1 cellular context compared by ENCODE assay signal in genomic region chr11:7514099-7514725, GRCh38.
A peak's percentile ranks its signal among the peaks of the same experiment; 100 is the strongest.
TF ChIP-seq lines count a peak whose summit lies in the region.

No MANE protein-coding gene starts in this region.

TF ChIP-seq in HepG2, 621 proteins besides CTCF, POLR2A, EP300 and RAD21 (continued from another document and continues in another):
- TF ChIP-seq ZBTB10 (CRISPR knock-in tag; IDR thresholded peaks at IDR 0.05; ENCODE audit: borderline replicate concordance) = no peak
- TF ChIP-seq RBFOX2 (IDR thresholded peaks at IDR 0.05; ENCODE audit: low read depth, low read length) = peak; percentile 5; the same call in 1 of the 2 replicates
- TF ChIP-seq ETV5 (CRISPR knock-in tag; IDR thresholded peaks at IDR 0.05; ENCODE audit: borderline replicate concordance) = 0 out of 2 replicates have a peak, but pooled peaks have one; percentile 22
- peak; percentile 78; the same call in 1 of the 2 replicates for TF ChIP-seq HINFP (CRISPR knock-in tag; IDR thresholded peaks at IDR 0.05; ENCODE audit: low read depth)
- 0 out of 2 replicates have a peak, but pooled peaks have one; percentile 29 for TF ChIP-seq IRF2 (CRISPR knock-in tag; IDR thresholded peaks at IDR 0.05)
- TF ChIP-seq ZNF777 (CRISPR knock-in tag; IDR thresholded peaks at IDR 0.05) = peak; percentile 86
- no peak; the same call in 1 of the 2 replicates for TF ChIP-seq ZNF703 (CRISPR knock-in tag; IDR thresholded peaks at IDR 0.05; ENCODE audit: borderline replicate concordance)
- TF ChIP-seq SNAI1 (CRISPR knock-in tag; IDR thresholded peaks at IDR 0.05; ENCODE audit: borderline replicate concordance) = no peak
- TF ChIP-seq IKZF5 (CRISPR knock-in tag; IDR thresholded peaks at IDR 0.05) = 0 out of 2 replicates have a peak, but pooled peaks have one; percentile 16
- TF ChIP-seq ZNF280D (CRISPR knock-in tag; IDR thresholded peaks at IDR 0.05) = 0 out of 2 replicates have a peak, but pooled peaks have one; percentile 47
- TF ChIP-seq ARNTL (CRISPR knock-in tag; IDR thresholded peaks at IDR 0.05) = peak; percentile 71
- peak; percentile 57; the same call in 1 of the 2 replicates for TF ChIP-seq KMT2A (CRISPR knock-in tag; IDR thresholded peaks at IDR 0.05)
- no peak for TF ChIP-seq SRF (IDR thresholded peaks at IDR 0.05; ENCODE audit: low read depth, low read length)
- TF ChIP-seq ZBTB7A (CRISPR knock-in tag; IDR thresholded peaks at IDR 0.05) = peak; percentile 64; the same call in 1 of the 2 replicates
- TF ChIP-seq EED (CRISPR knock-in tag; IDR thresholded peaks at IDR 0.05) = peak; percentile 32; the same call in 1 of the 2 replicates
- TF ChIP-seq ZNF788 (CRISPR knock-in tag; IDR thresholded peaks at IDR 0.05; ENCODE audit: borderline replicate concordance) = no peak
- TF ChIP-seq ZNF3 (CRISPR knock-in tag; IDR thresholded peaks at IDR 0.05) = no peak
- 0 out of 2 replicates have a peak, but pooled peaks have one; percentile 23 for TF ChIP-seq KDM2A (CRISPR knock-in tag; IDR thresholded peaks at IDR 0.05; ENCODE audit: borderline replicate concordance, low read depth)
- TF ChIP-seq ZFP91 (CRISPR knock-in tag; IDR thresholded peaks at IDR 0.05; ENCODE audit: borderline replicate concordance) = peak; percentile 18; the same call in 1 of the 2 replicates
- no peak for TF ChIP-seq NR2F1 (CRISPR knock-in tag; IDR thresholded peaks at IDR 0.05)
- TF ChIP-seq MED8 (CRISPR knock-in tag; IDR thresholded peaks at IDR 0.05; ENCODE audit: insufficient replicate concordance) = no peak
- peak; percentile 51 for TF ChIP-seq IKZF4 (CRISPR knock-in tag; IDR thresholded peaks at IDR 0.05; ENCODE audit: borderline replicate concordance, low read depth, not compliant biosample characterization)
- TF ChIP-seq PRPF4 (IDR thresholded peaks at IDR 0.05; ENCODE audit: low read depth, low read length, poor library complexity, severe bottlenecking) = no peak
- TF ChIP-seq ZNF678 (CRISPR knock-in tag; IDR thresholded peaks at IDR 0.05) = peak; percentile 50; the same call in 1 of the 2 replicates
- TF ChIP-seq MTF1 (CRISPR knock-in tag; IDR thresholded peaks at IDR 0.05) = no peak
- TF ChIP-seq ZNF609 (CRISPR knock-in tag; IDR thresholded peaks at IDR 0.05; ENCODE audit: borderline replicate concordance) = peak; percentile 44; the same call in 1 of the 2 replicates
- 0 out of 2 replicates have a peak, but pooled peaks have one; percentile 31 for TF ChIP-seq ZNF550 (CRISPR knock-in tag; IDR thresholded peaks at IDR 0.05; ENCODE audit: borderline replicate concordance)
- no peak for TF ChIP-seq CC2D1A (CRISPR knock-in tag; IDR thresholded peaks at IDR 0.05)
- TF ChIP-seq USF2 (IDR thresholded peaks at IDR 0.05; ENCODE audit: low read depth, low read length) = no peak
- TF ChIP-seq USF2 (CRISPR knock-in tag; IDR thresholded peaks at IDR 0.05; ENCODE audit: borderline replicate concordance) = peak; percentile 20; the same call in 1 of the 2 replicates
- TF ChIP-seq YEATS4 (CRISPR knock-in tag; IDR thresholded peaks at IDR 0.05; ENCODE audit: borderline replicate concordance) = 0 out of 2 replicates have a peak, but pooled peaks have one; percentile 48
- no peak for TF ChIP-seq ZNF282 (IDR thresholded peaks at IDR 0.05; ENCODE audit: partially characterized antibody)
- no peak for TF ChIP-seq HNRNPL (IDR thresholded peaks at IDR 0.05; ENCODE audit: low read depth, low read length)
- no peak for TF ChIP-seq CEBPG (CRISPR knock-in tag; IDR thresholded peaks at IDR 0.05)
- peak; percentile 22; the same call in 1 of the 2 replicates for TF ChIP-seq KDM5B (CRISPR knock-in tag; IDR thresholded peaks at IDR 0.05; ENCODE audit: borderline replicate concordance)
- no peak for TF ChIP-seq ZNF792 (CRISPR knock-in tag; IDR thresholded peaks at IDR 0.05)
- TF ChIP-seq ZSCAN31 (CRISPR knock-in tag; IDR thresholded peaks at IDR 0.05; ENCODE audit: low read depth) = peak; percentile 7; the same call in 1 of the 2 replicates
